Comparison of ENCODE assay signal across 28 cellular contexts in the genomic region with DNA sequence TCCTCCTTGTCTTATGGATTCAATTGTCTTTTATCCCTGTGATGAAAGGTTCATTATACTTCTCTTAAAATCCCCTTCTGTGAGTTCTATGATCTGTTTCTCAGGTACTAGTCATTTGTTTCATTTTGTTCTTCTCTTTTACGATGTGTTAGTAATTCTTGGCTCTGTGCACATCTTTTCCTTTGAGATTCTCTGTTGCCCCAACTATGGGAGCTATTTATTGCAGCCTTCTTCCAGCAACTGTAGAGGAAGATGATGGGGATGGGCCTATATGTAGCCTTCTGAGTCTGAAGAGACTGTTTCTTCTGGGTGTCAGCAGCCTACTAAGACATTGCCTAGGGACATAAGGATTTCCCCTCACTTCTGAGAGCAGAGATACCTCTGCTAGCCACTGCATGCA.
"Had no signal": no experiment of that assay in that cellular context is flagged by ENCODE, and none has a peak within 500 bp of the region (broad histone marks: within the 10 kb centered on the region; RNA-seq: fewer than 3 reads in every experiment).

No MANE protein-coding gene starts in this region.

- H3K4me3 ChIP-seq: ascending aorta, body of pancreas, MG63, SJSA1 had no signal

- DNase-seq: activated CD4-positive, alpha-beta T cell treated with anti-CD3 and anti-CD28 coated beads, Interleukin-2, amount 10 ng/mL, durations not matched to agents 24 days and 14 days; activated CD4-positive, alpha-beta T cell treated with anti-CD3 and anti-CD28 coated beads, Interleukin-2, amount 50 U/mL, for 48 hours; activated CD8-positive, alpha-beta memory T cell treated with anti-CD3 and anti-CD28 coated beads, Interleukin-2, amount 10 ng/mL, durations not matched to agents 7 days and 5 days; activated gamma-delta T cell treated with Interleukin-2 at 50 U/mL for 16 hours; activated T-cell treated with anti-CD3 and anti-CD28 coated beads, Interleukin-2, amount 50 U/mL, for 4 hours; amniotic stem cell; body of pancreas; central memory CD4-positive, alpha-beta T cell; MG63; MV-4-11; NCI-H1105; NCI-H1436; NCI-H1694 treated with DMSO at 0.1 percent for 48 hours; NCI-H2029 treated with DMSO at 0.1 percent for 48 hours; NCI-H345; NCI-H510A; NCI-H526 treated with DMSO at 0.1 percent for 48 hours; NCI-H82; NK-92 treated with Interleukin-12 subunit alpha and Interleukin-12 subunit beta, amount 100 ng/mL, for 24 hours; SHP77; SW 1271 had no signal

- H3K36me3 ChIP-seq: ascending aorta, MG63, SJSA1 had no signal

- H3K27ac Mint-ChIP-seq: activated CD4-positive, alpha-beta T cell treated with anti-CD3 and anti-CD28 coated beads, Interleukin-2, amount 10 ng/mL, durations not matched to agents 24 days and 14 days; activated CD8-positive, alpha-beta memory T cell treated with anti-CD3 and anti-CD28 coated beads, Interleukin-2, amount 10 ng/mL, durations not matched to agents 7 days and 5 days; activated T-helper 2 cell treated with anti-CD3 and anti-CD28 coated beads, Interferon-gamma antibody, Interleukin-2, Interleukin-4, amounts not matched to agents 10 μg/mL and 5 μg/mL and 100 μg/mL, durations not matched to agents 14 hours and 24 hours and 36 hours had no signal

- H3K4me1 ChIP-seq: ascending aorta, body of pancreas had no signal

- ATAC-seq: activated CD8-positive, alpha-beta memory T cell treated with anti-CD3 and anti-CD28 coated beads, Interleukin-2, amount 10 ng/mL, durations not matched to agents 7 days and 5 days; activated T-cell treated with anti-CD3 and anti-CD28 coated beads, Interleukin-2, amount 50 U/mL, for 4 hours; body of pancreas; SK-N-SH treated with all-trans-retinoic acid at 6 μM for 48 hours had no signal

- H3K9me3 ChIP-seq: ascending aorta, body of pancreas, MG63, SJSA1 had no signal

- FAIRE-seq: bronchial epithelial cell, RCC 7860 had no signal

- H3K4me2 ChIP-seq: KMS-11 had no signal

- H3K4me3 Mint-ChIP-seq: activated CD4-positive, alpha-beta T cell treated with anti-CD3 and anti-CD28 coated beads, Interleukin-2, amount 10 ng/mL, durations not matched to agents 24 days and 14 days; activated CD8-positive, alpha-beta memory T cell treated with anti-CD3 and anti-CD28 coated beads, Interleukin-2, amount 10 ng/mL, durations not matched to agents 7 days and 5 days; activated T-cell treated with anti-CD3 and anti-CD28 coated beads, Interleukin-2, amount 50 U/mL, for 4 hours had no signal

- H3K27me3 ChIP-seq: ascending aorta, body of pancreas, MG63, SJSA1 had no signal

- H3K9ac ChIP-seq: KMS-11 had no signal

- H3K27ac ChIP-seq: ascending aorta, body of pancreas, KMS-11, SJSA1 had no signal
